In genomic region chr4:134905061-134905460, GRCh38 we compare ENCODE assay signal across 26 cellular contexts.
"Had no signal": no experiment of that assay in that cellular context is flagged by ENCODE, and none has a peak within 500 bp of the region (broad histone marks: within the 10 kb centered on the region; RNA-seq: fewer than 3 reads in every experiment).

No MANE protein-coding gene starts in this region.

- H3K4me3 Mint-ChIP-seq: activated CD8-positive, alpha-beta T cell treated with anti-CD3 and anti-CD28 coated beads, Interleukin-2, amount 10 ng/mL, durations not matched to agents 7 days and 5 days; activated naive CD8-positive, alpha-beta T cell treated with anti-CD3 and anti-CD28 coated beads, Interleukin-2, amount 50 U/mL, for 24 hours; activated T-helper 1 cell treated with anti-CD3 and anti-CD28 coated beads, Interleukin-12 subunit alpha, Interleukin-12 subunit beta, Interleukin-2, Interleukin-4 antibody, amounts not matched to agents 30 ng/mL and 10 ng/mL and 1 ng/mL, durations not matched to agents 14 hours and 24 hours and 36 hours; immature natural killer cell; natural killer cell; stimulated activated naive CD8-positive, alpha-beta T cell treated with anti-CD3 and anti-CD28 coated beads, Interleukin-15, Interleukin-2, amounts not matched to agents 100 ng/mL and 50 ng/mL, for 24 hours; T-helper 2 cell treated with Interferon-gamma antibody and Interleukin-4, amounts not matched to agents 5 μg/mL and 100 μg/mL, for 36 hours had no signal

- H3K27me3 Mint-ChIP-seq: activated naive CD8-positive, alpha-beta T cell treated with anti-CD3 and anti-CD28 coated beads, Interleukin-2, amount 50 U/mL, for 24 hours; stimulated activated naive CD8-positive, alpha-beta T cell treated with anti-CD3 and anti-CD28 coated beads, Interleukin-15, Interleukin-2, amounts not matched to agents 100 ng/mL and 50 ng/mL, for 24 hours had no signal

- H3K36me3 ChIP-seq: cardiac muscle cell, left lung, neutrophil, pancreas, right atrium auricular region, spleen, thyroid gland, upper lobe of right lung had no signal

- H3K9me3 ChIP-seq: left lung, neutrophil, pancreas, psoas muscle, right atrium auricular region, spleen, thyroid gland, upper lobe of right lung had no signal

- H3K4me1 ChIP-seq: foreskin keratinocyte, left lung, pancreas, psoas muscle, right atrium auricular region, spleen, thyroid gland, upper lobe of right lung had no signal

- DNase-seq: activated CD4-positive, alpha-beta T cell treated with anti-CD3 and anti-CD28 coated beads for 1 hour; activated CD4-positive, alpha-beta T cell treated with anti-CD3 and anti-CD28 coated beads, Interleukin-2, amount 50 U/mL, for 1 hour; activated CD8-positive, alpha-beta T cell treated with anti-CD3 and anti-CD28 coated beads, Interleukin-2, amount 10 ng/mL, durations not matched to agents 7 days and 5 days; activated gamma-delta T cell; activated naive CD4-positive, alpha-beta T cell treated with anti-CD3 and anti-CD28 coated beads, Interleukin-2, amount 50 U/mL, for 16 hours; activated naive CD8-positive, alpha-beta T cell treated with anti-CD3 and anti-CD28 coated beads, Interleukin-2, amount 50 U/mL, for 24 hours; effector CD4-positive, alpha-beta T cell; foreskin keratinocyte; immature natural killer cell; left lung; natural killer cell; pancreas; psoas muscle; spleen; stimulated activated CD4-positive, alpha-beta T cell treated with anti-CD3 and anti-CD28 coated beads, Interleukin-4, amount 100 ng/mL, for 1 hour; substantia nigra; thyroid gland; upper lobe of right lung had no signal

- H3K27me3 ChIP-seq: cardiac muscle cell, foreskin keratinocyte, left lung, neutrophil, pancreas, right atrium auricular region, spleen, thyroid gland, upper lobe of right lung had no signal

- H3K9me3 Mint-ChIP-seq: activated T-helper 1 cell treated with anti-CD3 and anti-CD28 coated beads, Interleukin-12 subunit alpha, Interleukin-12 subunit beta, Interleukin-2, Interleukin-4 antibody, amounts not matched to agents 30 ng/mL and 10 ng/mL and 1 ng/mL, durations not matched to agents 14 hours and 24 hours and 36 hours had no signal

- H3K27ac Mint-ChIP-seq: activated CD8-positive, alpha-beta T cell treated with anti-CD3 and anti-CD28 coated beads, Interleukin-2, amount 10 ng/mL, durations not matched to agents 7 days and 5 days; activated naive CD8-positive, alpha-beta T cell treated with anti-CD3 and anti-CD28 coated beads, Interleukin-2, amount 50 U/mL, for 24 hours; activated T-helper 1 cell treated with anti-CD3 and anti-CD28 coated beads, Interleukin-12 subunit alpha, Interleukin-12 subunit beta, Interleukin-2, Interleukin-4 antibody, amounts not matched to agents 30 ng/mL and 10 ng/mL and 1 ng/mL, durations not matched to agents 14 hours and 24 hours and 36 hours; immature natural killer cell; natural killer cell; stimulated activated naive CD8-positive, alpha-beta T cell treated with anti-CD3 and anti-CD28 coated beads, Interleukin-15, Interleukin-2, amounts not matched to agents 100 ng/mL and 50 ng/mL, for 24 hours; T-helper 2 cell treated with Interferon-gamma antibody and Interleukin-4, amounts not matched to agents 5 μg/mL and 100 μg/mL, for 36 hours had no signal

- ATAC-seq: activated CD8-positive, alpha-beta T cell treated with anti-CD3 and anti-CD28 coated beads, Interleukin-2, amount 10 ng/mL, durations not matched to agents 7 days and 5 days; activated naive CD8-positive, alpha-beta T cell treated with anti-CD3 and anti-CD28 coated beads, Interleukin-2, amount 50 U/mL, for 24 hours; foreskin keratinocyte; left lung; natural killer cell; pancreas; psoas muscle; upper lobe of right lung had no signal

- H3K4me1 Mint-ChIP-seq: activated naive CD8-positive, alpha-beta T cell treated with anti-CD3 and anti-CD28 coated beads, Interleukin-2, amount 50 U/mL, for 24 hours; immature natural killer cell; natural killer cell had no signal

- FAIRE-seq: pancreas had no signal

- H3K27ac ChIP-seq: cardiac muscle cell, foreskin keratinocyte, left lung, neutrophil, pancreas, psoas muscle, right atrium auricular region, spleen, thyroid gland, upper lobe of right lung, VCaP had no signal

- H3K4me3 ChIP-seq: cardiac muscle cell, left lung, lung, pancreas, psoas muscle, right atrium auricular region, spleen, thyroid gland, upper lobe of right lung had no signal

- H3K36me3 Mint-ChIP-seq: immature natural killer cell, natural killer cell had no signal
